Comparison of ENCODE assay signal across 13 cellular contexts in the genomic region with DNA sequence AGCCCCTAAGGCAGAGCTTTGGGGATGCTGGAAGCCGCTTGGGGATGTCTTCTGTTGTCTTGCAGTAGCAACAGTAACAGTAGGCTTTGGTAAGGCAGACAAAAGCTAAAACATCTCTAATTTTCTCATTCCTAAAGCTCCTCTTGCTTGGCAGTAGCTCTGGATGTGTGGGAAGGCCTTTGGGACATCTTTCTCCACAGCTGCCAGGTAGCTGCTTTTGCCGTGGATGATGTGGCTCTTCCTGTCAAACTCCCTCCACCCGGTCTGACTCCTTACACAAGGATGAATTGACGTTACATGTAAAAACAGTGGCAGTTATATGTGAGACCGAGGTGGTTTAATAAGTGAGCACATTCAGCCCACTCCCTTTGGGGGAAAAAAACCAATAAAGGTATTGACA.
"Had no signal": no experiment of that assay in that cellular context is flagged by ENCODE, and none has a peak within 500 bp of the region (broad histone marks: within the 10 kb centered on the region; RNA-seq: fewer than 3 reads in every experiment).

No MANE protein-coding gene starts in this region.

- H3K4me3 Mint-ChIP-seq: activated naive CD8-positive, alpha-beta T cell treated with anti-CD3 and anti-CD28 coated beads, Interleukin-2, amount 10 ng/mL, durations not matched to agents 7 days and 5 days; activated T-helper 1 cell treated with anti-CD3 and anti-CD28 coated beads, Interleukin-12 subunit alpha, Interleukin-12 subunit beta, Interleukin-2, Interleukin-4 antibody, amounts not matched to agents 30 ng/mL and 10 ng/mL and 1 ng/mL, durations not matched to agents 14 hours and 24 hours and 36 hours; endodermal cell; memory B cell; natural killer cell; stimulated activated memory B cell treated with anti-CD40 and anti-IgM and Interleukin-4, amounts not matched to agents 10 μg/mL and 1 μg/mL and 100 μg/mL, for 72 hours had no signal

- H3K9me3 Mint-ChIP-seq: activated naive CD8-positive, alpha-beta T cell treated with anti-CD3 and anti-CD28 coated beads, Interleukin-2, amount 10 ng/mL, durations not matched to agents 7 days and 5 days; activated T-helper 1 cell treated with anti-CD3 and anti-CD28 coated beads, Interleukin-12 subunit alpha, Interleukin-12 subunit beta, Interleukin-2, Interleukin-4 antibody, amounts not matched to agents 30 ng/mL and 10 ng/mL and 1 ng/mL, durations not matched to agents 14 hours and 24 hours and 36 hours; endodermal cell; memory B cell; stimulated activated memory B cell treated with anti-CD40 and anti-IgM and Interleukin-4, amounts not matched to agents 10 μg/mL and 1 μg/mL and 100 μg/mL, for 72 hours had no signal

- H3K4me3 ChIP-seq: left ventricle myocardium inferior, transverse colon had no signal

- H3K4me1 Mint-ChIP-seq: natural killer cell had no signal

- H3K27me3 Mint-ChIP-seq: activated naive CD8-positive, alpha-beta T cell treated with anti-CD3 and anti-CD28 coated beads, Interleukin-2, amount 10 ng/mL, durations not matched to agents 7 days and 5 days; stimulated activated memory B cell treated with anti-CD40 and anti-IgM and Interleukin-4, amounts not matched to agents 10 μg/mL and 1 μg/mL and 100 μg/mL, for 72 hours had no signal

- H3K36me3 ChIP-seq: left ventricle myocardium inferior, transverse colon had no signal

- DNase-seq: activated CD4-positive, alpha-beta T cell treated with anti-CD3 and anti-CD28 coated beads, Interleukin-2, amount 50 U/mL, for 1 hour; activated CD4-positive, CD25-positive, alpha-beta regulatory T cell; activated naive CD4-positive, alpha-beta T cell; activated naive CD8-positive, alpha-beta T cell treated with anti-CD3 and anti-CD28 coated beads, Interleukin-2, amount 10 ng/mL, durations not matched to agents 7 days and 5 days; cerebellar nuclear complex; natural killer cell; stimulated activated CD4-positive, alpha-beta T cell treated with anti-CD3 and anti-CD28 coated beads, Interleukin-12 subunit alpha, Interleukin-12 subunit beta, amount 100 ng/mL, for 4 hours had no signal

- H3K4me1 ChIP-seq: left ventricle myocardium inferior, transverse colon had no signal

- H3K36me3 Mint-ChIP-seq: activated naive CD8-positive, alpha-beta T cell treated with anti-CD3 and anti-CD28 coated beads, Interleukin-2, amount 10 ng/mL, durations not matched to agents 7 days and 5 days; memory B cell; natural killer cell; stimulated activated memory B cell treated with anti-CD40 and anti-IgM and Interleukin-4, amounts not matched to agents 10 μg/mL and 1 μg/mL and 100 μg/mL, for 72 hours had no signal

- H3K9me3 ChIP-seq: left ventricle myocardium inferior, transverse colon had no signal

- H3K27ac ChIP-seq: left ventricle myocardium inferior, transverse colon had no signal

- H3K27ac Mint-ChIP-seq: activated naive CD8-positive, alpha-beta T cell treated with anti-CD3 and anti-CD28 coated beads, Interleukin-2, amount 10 ng/mL, durations not matched to agents 7 days and 5 days; activated T-helper 1 cell treated with anti-CD3 and anti-CD28 coated beads, Interleukin-12 subunit alpha, Interleukin-12 subunit beta, Interleukin-2, Interleukin-4 antibody, amounts not matched to agents 30 ng/mL and 10 ng/mL and 1 ng/mL, durations not matched to agents 14 hours and 24 hours and 36 hours; endodermal cell; memory B cell; natural killer cell; stimulated activated memory B cell treated with anti-CD40 and anti-IgM and Interleukin-4, amounts not matched to agents 10 μg/mL and 1 μg/mL and 100 μg/mL, for 72 hours had no signal
